ENCODE assay signal across 8 cellular contexts in the genomic region with DNA sequence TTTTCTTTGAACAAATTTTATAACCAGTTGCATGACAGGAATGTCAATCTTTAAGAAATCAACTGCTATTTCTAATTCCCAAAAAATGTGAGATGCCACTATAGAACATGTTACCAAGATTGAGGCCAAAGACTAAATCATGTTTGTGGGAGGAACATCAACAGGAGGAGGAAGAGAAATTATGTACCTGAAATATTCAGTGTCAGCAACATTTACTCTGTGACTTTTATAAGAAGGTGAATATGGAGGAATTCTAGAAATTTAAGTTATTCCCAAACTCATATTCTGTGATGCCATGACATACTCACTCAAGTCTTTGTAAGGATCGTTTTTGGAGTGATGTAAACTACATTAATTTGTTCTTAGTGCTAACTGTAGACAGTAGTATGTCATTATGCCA.
"Had no signal": no experiment of that assay in that cellular context is flagged by ENCODE, and none has a peak within 500 bp of the region (broad histone marks: within the 10 kb centered on the region; RNA-seq: fewer than 3 reads in every experiment).

No MANE protein-coding gene starts in this region.

- H3K27ac ChIP-seq: HL-60 had no signal

- H3K4me3 ChIP-seq: GM23338 had no signal

- FAIRE-seq: H1, H54, HepG2 had no signal

- DNase-seq: H9, HCEC 1CT, KG1 had no signal

- H3K4me2 ChIP-seq: GM23338 had no signal

- H2AFZ ChIP-seq: GM23338 had no signal
